29 cellular contexts compared by ENCODE assay signal in the genomic region with DNA sequence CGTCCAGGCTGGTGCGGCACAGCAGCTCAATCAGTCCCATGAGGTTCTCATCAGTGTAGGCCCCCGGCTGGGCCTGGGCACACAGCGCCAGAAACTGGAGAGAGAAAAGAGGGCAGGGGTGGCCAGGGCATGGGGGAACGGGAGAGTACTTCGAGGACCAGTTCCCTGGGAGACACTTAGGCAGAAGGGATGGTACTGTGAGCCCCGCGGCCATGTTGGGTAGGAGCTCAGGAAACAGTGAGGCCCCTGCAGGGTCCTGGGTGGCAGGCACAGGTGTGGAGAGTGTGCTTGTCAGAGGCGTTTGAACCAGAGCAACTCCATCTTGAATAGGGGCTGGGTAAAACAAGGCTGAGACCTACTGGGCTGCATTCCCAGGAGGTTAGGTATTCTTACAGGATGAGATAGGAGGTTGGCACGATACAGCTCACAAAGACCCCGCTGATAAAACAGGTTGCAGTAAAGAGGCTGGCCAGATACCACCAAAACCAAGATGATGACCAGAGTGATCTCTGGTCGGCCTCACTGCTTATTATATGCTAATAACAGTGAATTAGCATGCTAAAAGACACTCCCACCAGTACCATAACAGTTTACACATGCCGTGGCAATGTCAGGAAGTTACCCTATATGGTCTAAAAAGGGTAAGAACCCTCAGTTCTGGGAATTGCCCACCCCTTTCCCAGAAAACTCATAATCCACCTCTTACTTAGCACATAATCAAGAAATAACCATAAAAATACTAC.
"Had no signal": no experiment of that assay in that cellular context is flagged by ENCODE, and none has a peak within 500 bp of the region (broad histone marks: within the 10 kb centered on the region; RNA-seq: fewer than 3 reads in every experiment).

No MANE protein-coding gene starts in this region.

- ATAC-seq: activated T-cell treated with anti-CD3 and anti-CD28 coated beads, Interleukin-2, amount 50 U/mL, for 72 hours; body of pancreas; gastroesophageal sphincter; left colon; naive thymus-derived CD4-positive, alpha-beta T cell; stimulated activated naive CD8-positive, alpha-beta T cell treated with anti-CD3 and anti-CD28 coated beads, Interleukin-15, Interleukin-2, amounts not matched to agents 100 U/mL and 50 U/mL, for 24 hours had no signal

- H3K27ac Mint-ChIP-seq: activated naive CD8-positive, alpha-beta T cell treated with anti-CD3 and anti-CD28 coated beads for 36 hours; activated T-cell treated with anti-CD3 and anti-CD28 coated beads, Interleukin-2, amount 50 U/mL, for 72 hours had no signal

- H3K9me3 ChIP-seq: adrenal gland, body of pancreas, colonic mucosa, gastroesophageal sphincter, testis, transverse colon had no signal

- H3K36me3 Mint-ChIP-seq: mesothelial cell of epicardium had no signal

- H3K27ac ChIP-seq: adrenal gland, body of pancreas, colonic mucosa, gastroesophageal sphincter, heart left ventricle, testis, transverse colon had no signal

- H3K36me3 ChIP-seq: adrenal gland, colonic mucosa, gastroesophageal sphincter, heart left ventricle, transverse colon had no signal

- H3K4me3 Mint-ChIP-seq: activated naive CD8-positive, alpha-beta T cell treated with anti-CD3 and anti-CD28 coated beads for 36 hours; activated T-cell treated with anti-CD3 and anti-CD28 coated beads, Interleukin-2, amount 50 U/mL, for 72 hours; mesothelial cell of epicardium; T-helper 2 cell treated with Interferon-gamma antibody and Interleukin-4, amounts not matched to agents 5 μg/mL and 100 μg/mL, for 36 hours had no signal

- H3K4me1 ChIP-seq: adrenal gland, body of pancreas, colonic mucosa, testis had no signal

- FAIRE-seq: kidney, urothelium cell line had no signal

- H3K9me3 Mint-ChIP-seq: mesothelial cell of epicardium had no signal

- H3K4me3 ChIP-seq: adrenal gland, body of pancreas, colonic mucosa, dorsolateral prefrontal cortex, gastroesophageal sphincter, heart left ventricle, testis, transverse colon had no signal

- H3K27me3 ChIP-seq: adrenal gland, body of pancreas, colonic mucosa, dorsolateral prefrontal cortex, gastroesophageal sphincter, heart left ventricle, testis, transverse colon had no signal

- DNase-seq: activated CD4-positive, alpha-beta T cell treated with anti-CD3 and anti-CD28 coated beads, Interleukin-2, amount 50 U/mL, for 1 hour; activated CD4-positive, CD25-positive, alpha-beta regulatory T cell treated with anti-CD3 and anti-CD28 coated beads, Interleukin-2, amount 50 U/mL, for 72 hours; activated naive CD4-positive, alpha-beta T cell treated with Interleukin-2 at 50 U/mL for 16 hours; activated naive CD8-positive, alpha-beta T cell treated with anti-CD3 and anti-CD28 coated beads for 36 hours; activated T-cell treated with anti-CD3 and anti-CD28 coated beads for 4 hours; activated T-cell treated with anti-CD3 and anti-CD28 coated beads, Interleukin-2, amount 50 U/mL, for 72 hours; adrenal gland; body of pancreas; cerebellar nuclear complex; colonic mucosa; dorsolateral prefrontal cortex; effector memory CD4-positive, alpha-beta T cell; hypothalamus; immature natural killer cell; kidney; left colon; naive thymus-derived CD4-positive, alpha-beta T cell; occipital lobe; right cardiac atrium; stimulated activated CD4-positive, alpha-beta T cell treated with anti-CD3 and anti-CD28 coated beads, Interleukin-2, amount 100 ng/mL, for 48 hours; stimulated activated naive CD8-positive, alpha-beta T cell treated with anti-CD3 and anti-CD28 coated beads, Interleukin-15, Interleukin-2, amounts not matched to agents 100 U/mL and 50 U/mL, for 24 hours; T-helper 1 cell; testis; transverse colon had no signal
